Comparison of ENCODE assay signal across 8 cellular contexts in genomic region chr10:44857363-44858016, GRCh38. TPM values are rescaled to one million over a fixed set of nuclear protein-coding genes. Genes with fewer than 3 reads are reported as not detected.
DNase-seq lines count a peak whose midpoint lies in the region; ATAC-seq and TF ChIP-seq lines count a peak whose summit lies in the region.

No MANE protein-coding gene starts in this region.

- H3F3A ChIP-seq in DOHH2 (ENCODE audit: control insufficient read depth, insufficient read depth), result no peaks in the 10 kb centered on the region

- H3K4me1 ChIP-seq in DOHH2 (ENCODE audit: control insufficient read depth, low read length) (no peaks in the 10 kb centered on the region), Karpas-422 (ENCODE audit: low read length) (peaks cover 12% of the 10 kb centered on the region)

- CTCF ChIA-PET in MCF 10A (lab: Yijun Ruan, JAX), result interaction anchor here (0.6 to 1.5 kb wide), 12 partner anchors 7 to 1187 kb away, joined by 3 to 8 read pairs (median 4); no protein-coding TSS in a partner anchor

- no peak overlapping the region for H3K4me3 Mint-ChIP-seq in MCF 10A (ENCODE audit: unreplicated experiment)

- H3K9me2 ChIP-seq in DOHH2 (replicated peaks; ENCODE audit: control insufficient read depth, low read length) (no peaks in the 10 kb centered on the region), Karpas-422 (replicated peaks; ENCODE audit: insufficient read depth, low read length) (no peaks in the 10 kb centered on the region)

- peak; percentile 98 for TF ChIP-seq CTCF in DOHH2 (IDR thresholded peaks at IDR 0.05; ENCODE audit: low read depth, low read length, poor library complexity, severe bottlenecking)
- TF ChIP-seq CTCF in MCF 10A (IDR thresholded peaks at IDR 0.05; ENCODE audit: unreplicated experiment), result peak; percentile 96

- H3K9me3 Mint-ChIP-seq in MCF 10A (ENCODE audit: unreplicated experiment), result no peaks in the 10 kb centered on the region

- H3K9me3 ChIP-seq in DOHH2 (ENCODE audit: control insufficient read depth, insufficient read depth, low read length), result no peaks in the 10 kb centered on the region
- no peaks in the 10 kb centered on the region for H3K9me3 ChIP-seq in Karpas-422 (ENCODE audit: low read length)

- H3K36me3 ChIP-seq in DOHH2 (ENCODE audit: control insufficient read depth, low read length) (no peaks in the 10 kb centered on the region), Karpas-422 (ENCODE audit: insufficient read depth, low read length) (no peaks in the 10 kb centered on the region)

- peak; percentile 61 for ATAC-seq in GM21529 (IDR thresholded peaks at IDR 0.05; ENCODE audit: unreplicated experiment)
- ATAC-seq in GM21360 (IDR thresholded peaks at IDR 0.05; ENCODE audit: unreplicated experiment), result no peak

- no peak overlapping the region for H2AFZ ChIP-seq in Karpas-422 (ENCODE audit: low read length)

- H3K27me3 ChIP-seq in DOHH2 (ENCODE audit: control insufficient read depth, low read length) (no peaks in the 10 kb centered on the region), Karpas-422 (ENCODE audit: low read length) (no peaks in the 10 kb centered on the region)

- no peaks in the 10 kb centered on the region for H3K36me3 Mint-ChIP-seq in MCF 10A (ENCODE audit: insufficient read depth, unreplicated experiment)

- no TSS peak for BruUV-seq in MCF 10A (replicated peaks; lab: Mats Ljungman, UMichigan)

- H4K20me1 ChIP-seq in DOHH2 (ENCODE audit: control insufficient read depth, insufficient read depth, low read depth, low read length) (no peaks in the 10 kb centered on the region), Karpas-422 (ENCODE audit: insufficient read depth, low read depth, low read length) (no peaks in the 10 kb centered on the region)

- DNase-seq in Karpas-422 (peak; percentile 84), UCSD-AML1 (lab: John Stamatoyannopoulos, UW; ENCODE audit: unreplicated experiment) (peak; percentile 50), MCF 10A (ENCODE audit: unreplicated experiment) (peak; percentile 69), inferior parietal cortex (ENCODE audit: extremely low spot score) (peak; percentile 56)
- peak; percentile 42 to 51 for DNase-seq in stimulated activated CD4-positive, alpha-beta T cell treated with anti-CD3 and anti-CD28 coated beads, Interleukin-1b, Interleukin-23, amount 100 ng/mL, for 4 hours (ENCODE audit: low read depth in 2 of 2)

- intact Hi-C loops in MCF 10A (cut with micrococcal nuclease), result loop anchor here (2.0 to 10.0 kb wide), 3 partner anchors 393 to 1187 kb away; partner anchors contain the start of gene CXCL12

- H3K79me2 ChIP-seq in DOHH2 (ENCODE audit: control insufficient read depth, low read length), result no peaks in the 10 kb centered on the region
- no peaks in the 10 kb centered on the region for H3K79me2 ChIP-seq in Karpas-422 (ENCODE audit: low read length)

- no peak overlapping the region for H3K27ac Mint-ChIP-seq in MCF 10A (ENCODE audit: low read depth, unreplicated experiment)

- no peaks in the 10 kb centered on the region for H3K27me3 Mint-ChIP-seq in MCF 10A (ENCODE audit: insufficient read depth, unreplicated experiment)

- H3K4me2 ChIP-seq in DOHH2 (ENCODE audit: low read length) (no peak overlapping the region), Karpas-422 (ENCODE audit: low read depth, low read length, poor library complexity, severe bottlenecking) (no peak overlapping the region)

- H3K9ac ChIP-seq in Karpas-422 (ENCODE audit: low read length), result no peak overlapping the region

- H3K4me1 Mint-ChIP-seq in MCF 10A (ENCODE audit: insufficient read depth, unreplicated experiment), result no peaks in the 10 kb centered on the region

- POLR2A ChIA-PET in MCF 10A (lab: Yijun Ruan, JAX), result no interaction called here

- H3K4me3 ChIP-seq in DOHH2 (ENCODE audit: low read length) (no peak overlapping the region), Karpas-422 (ENCODE audit: low read length) (no peak overlapping the region)

- H3K27ac ChIP-seq in DOHH2 (ENCODE audit: low read depth, low read length), result no peak overlapping the region
- H3K27ac ChIP-seq in Karpas-422 (ENCODE audit: low read length), result no peak overlapping the region

RNA-seq across cellular contexts. Expression of gene TMEM72, which starts 53.6 kb away (rescaled TPM):
- not detected in 2 replicates for total RNA-seq in Karpas-422 (2014; rRNA removed; shearing (Covaris generic); ENCODE audit: low replicate concordance)
- total RNA-seq in MCF 10A (2022), result not detected in 2 replicates
